In the genomic region with DNA sequence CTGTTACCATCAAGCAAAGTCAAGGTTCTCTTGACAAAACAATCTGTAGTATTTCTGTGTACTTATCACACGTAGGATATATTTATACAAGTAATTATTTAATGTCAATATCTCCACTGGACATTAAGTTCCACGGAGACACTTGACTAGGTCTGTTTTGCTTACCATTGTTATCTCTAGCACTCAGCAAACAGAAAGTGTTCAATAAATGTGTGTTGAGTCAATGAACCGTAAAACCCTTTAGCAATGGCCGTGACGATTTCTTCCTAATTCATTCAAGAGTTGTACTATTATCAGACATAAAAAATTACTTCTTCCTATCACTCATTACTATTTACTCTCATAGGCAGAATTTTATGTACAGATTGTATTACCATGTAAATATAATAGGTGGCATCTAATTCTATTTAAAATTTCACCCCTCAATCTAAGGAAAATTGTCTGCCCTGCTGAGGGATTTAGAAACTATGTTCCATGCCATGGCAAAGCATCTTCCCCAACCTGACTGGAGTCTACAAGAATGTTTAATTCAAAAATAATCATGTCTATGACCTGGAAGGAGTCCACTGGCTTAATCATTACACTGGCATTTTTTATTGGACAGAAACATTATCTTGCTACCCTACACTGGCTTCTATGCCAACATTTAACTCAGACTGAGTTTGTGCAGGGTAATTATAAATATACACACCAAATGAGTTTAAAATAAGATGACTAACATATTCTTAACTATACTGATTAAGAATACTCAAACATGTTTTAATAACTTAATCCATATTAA, we compare ENCODE assay signal across 16 cellular contexts.
DNase-seq lines count a peak whose midpoint lies in the region; ATAC-seq and FAIRE-seq lines count a peak whose summit lies in the region.
"Had no signal": no experiment of that assay in that cellular context is flagged by ENCODE, and none has a peak within 500 bp of the region (broad histone marks: within the 10 kb centered on the region; RNA-seq: fewer than 3 reads in every experiment).

No MANE protein-coding gene starts in this region.

- intact Hi-C loops in posterior cingulate gyrus (cut with DNase I): no loop called here

- DNase-seq in DMS153 treated with DMSO at 0.1 percent for 48 hours (lab: John Stamatoyannopoulos, UW; ENCODE audit: unreplicated experiment) (peak; percentile 71), M059J (ENCODE audit: low read depth) (peak; percentile 18), NCI-H748 treated with DMSO at 0.1 percent for 48 hours (lab: John Stamatoyannopoulos, UW) (peak; percentile 81), posterior cingulate gyrus (no peak), UCSD-AML1 (lab: John Stamatoyannopoulos, UW; ENCODE audit: unreplicated experiment) (no peak)
- no peak for DNase-seq in stimulated activated CD4-positive, alpha-beta T cell treated with anti-CD3 and anti-CD28 coated beads, Interleukin-1b, Interleukin-23, amount 100 ng/mL, for 48 hours
- DNase-seq: activated CD4-positive, CD25-positive, alpha-beta regulatory T cell; activated naive CD4-positive, alpha-beta T cell treated with anti-CD3 and anti-CD28 coated beads, Interleukin-2, amount 10 ng/mL, durations not matched to agents 7 days and 5 days; central memory CD4-positive, alpha-beta T cell; heart left ventricle; naive B cell; NCI-H2171; stimulated activated CD4-positive, alpha-beta T cell treated with anti-CD3 and anti-CD28 coated beads, Interleukin-2, amount 100 ng/mL, for 48 hours had no signal

- no peak for ATAC-seq in HG03025 (IDR thresholded peaks at IDR 0.05; ENCODE audit: low FRiP score, unreplicated experiment)

- FAIRE-seq in islet of Langerhans (lab: Jason Lieb, UNC): peak; percentile 92
- FAIRE-seq: H1 had no signal

Comparison
In these comparisons a context has a peak if more than half of its experiments do, and no peak if none do; other contexts are left out.
1. DNase-seq: peak in DMS153 treated with DMSO at 0.1 percent for 48 hours (single experiment), M059J (single experiment) and NCI-H748 treated with DMSO at 0.1 percent for 48 hours (single experiment); none in stimulated activated CD4-positive, alpha-beta T cell treated with anti-CD3 and anti-CD28 coated beads, Interleukin-1b, Interleukin-23, amount 100 ng/mL, for 48 hours (single experiment), posterior cingulate gyrus (0 of 10) and UCSD-AML1 (single experiment).